1 cellular context compared by ENCODE assay signal in genomic region chr1:61463220-61463619, GRCh38.
TF ChIP-seq lines count a peak whose summit lies in the region.

No MANE protein-coding gene starts in this region.

TF ChIP-seq in GM23338, 12 proteins besides CTCF, POLR2A, EP300 and RAD21 (continued from another document):
- no peak for TF ChIP-seq ZNF462 (CRISPR knock-in tag; IDR thresholded peaks at IDR 0.05)
